ENCODE assay signal across 19 cellular contexts in genomic region chr5:80745490-80745889, GRCh38.
DNase-seq lines count a peak whose midpoint lies in the region; ATAC-seq and TF ChIP-seq lines count a peak whose summit lies in the region.
"Had no signal": no experiment of that assay in that cellular context is flagged by ENCODE, and none has a peak within 500 bp of the region (broad histone marks: within the 10 kb centered on the region; RNA-seq: fewer than 3 reads in every experiment).

No MANE protein-coding gene starts in this region.

- no peak overlapping the region for H3K27ac Mint-ChIP-seq in CD8-positive, alpha-beta T cell
- H3K27ac Mint-ChIP-seq: T-helper 2 cell treated with Interferon-gamma antibody and Interleukin-4, amounts not matched to agents 5 μg/mL and 100 μg/mL, for 36 hours had no signal

- H3K23ac ChIP-seq in IMR-90 (ENCODE audit: low read depth, low read length) (no peak overlapping the region), mesenchymal stem cell (ENCODE audit: low read length in 2 of 2) (no peak overlapping the region)

- no peak for TF ChIP-seq RAD21 in IMR-90 (IDR thresholded peaks at IDR 0.05; ENCODE audit: low read length)

- TF ChIP-seq CTCF in IMR-90 (conservative IDR thresholded peaks at IDR 0.05; ENCODE audit: low read depth, low read length) (no peak), mammary epithelial cell (conservative IDR thresholded peaks at IDR 0.05 in 1 of 2, IDR thresholded peaks at IDR 0.05 in 1 of 2; ENCODE audit: extremely low read depth in 1 of 2, insufficient read depth in 1 of 2, low read depth in 1 of 2, low read length in 2 of 2) (no peak)
- TF ChIP-seq CTCF in CD8-positive, alpha-beta T cell (IDR thresholded peaks at IDR 0.05) = no peak

- no peak overlapping the region for H2AK9ac ChIP-seq in IMR-90 (replicated peaks; ENCODE audit: low read depth, low read length, poor library complexity)

- H3K4me3 Mint-ChIP-seq in CD8-positive, alpha-beta T cell = no peak overlapping the region
- H3K4me3 Mint-ChIP-seq: activated CD8-positive, alpha-beta memory T cell treated with anti-CD3 and anti-CD28 coated beads, Interleukin-2, amount 10 ng/mL, durations not matched to agents 7 days and 5 days; T-helper 2 cell treated with Interferon-gamma antibody and Interleukin-4, amounts not matched to agents 5 μg/mL and 100 μg/mL, for 36 hours had no signal

- H2AFZ ChIP-seq in IMR-90 (replicated peaks; ENCODE audit: low read length, poor library complexity) (no peak overlapping the region), mammary epithelial cell (ENCODE audit: low read depth, low read length) (no peak overlapping the region), mesenchymal stem cell (ENCODE audit: low read depth, low read length) (no peak overlapping the region)

- peaks cover 2% of the 10 kb centered on the region for H3K9me3 Mint-ChIP-seq in CD8-positive, alpha-beta T cell

- dilution Hi-C loops in IMR-90 (cut with HindIII; ENCODE audit: low sequenced_read_pairs, unreplicated experiment) (no loop called here), mammary epithelial cell (cut with HindIII; ENCODE audit: low sequenced_read_pairs) (no loop called here)

- H3K18ac ChIP-seq in IMR-90 (ENCODE audit: low read depth, low read length) = no peak overlapping the region
- no peak overlapping the region for H3K18ac ChIP-seq in mesenchymal stem cell (ENCODE audit: low read depth in 1 of 2, low read length in 2 of 2)

- intact Hi-C loops in IMR-90 (cut with micrococcal nuclease) = no loop called here
- intact Hi-C loops in mammary epithelial cell (cut with micrococcal nuclease) = no loop called here
- intact Hi-C loops in CD8-positive, alpha-beta T cell (cut with DNase I, micrococcal nuclease) = no loop called here

- CTCF ChIA-PET in IMR-90 (lab: Yijun Ruan, JAX) (no interaction called here), mammary epithelial cell (lab: Charles Lee; ENCODE audit: low non-redundant PET) (no interaction called here)
- CTCF ChIA-PET in CD8-positive, alpha-beta T cell (lab: Charles Lee) = no interaction called here

- no peaks in the 10 kb centered on the region for H4K20me1 ChIP-seq in IMR-90 (ENCODE audit: insufficient read depth, low read length)
- H4K20me1 ChIP-seq in mammary epithelial cell (ENCODE audit: insufficient read depth, low read length) = no peaks in the 10 kb centered on the region

- H3K27me3 ChIP-seq in IMR-90 (ENCODE audit: control insufficient read depth, insufficient read depth, low read length) = no peaks in the 10 kb centered on the region
- no peaks in the 10 kb centered on the region for H3K27me3 ChIP-seq in mammary epithelial cell (ENCODE audit: insufficient read depth, low read length)
- no peaks in the 10 kb centered on the region for H3K27me3 ChIP-seq in mesenchymal stem cell (ENCODE audit: control insufficient read depth in 1 of 2, insufficient read depth in 1 of 2, low read length in 2 of 2)
- H3K27me3 ChIP-seq in CD8-positive, alpha-beta T cell (ENCODE audit: insufficient read depth, low read length) = no peaks in the 10 kb centered on the region
- H3K27me3 ChIP-seq: gastroesophageal sphincter, uterus had no signal

- H3K56ac ChIP-seq in IMR-90 (ENCODE audit: extremely low read depth, insufficient read depth, low read length) = no peak overlapping the region

- peaks cover 76% of the 10 kb centered on the region for H3K36me3 Mint-ChIP-seq in CD8-positive, alpha-beta T cell

- H3K4me1 Mint-ChIP-seq in CD8-positive, alpha-beta T cell (ENCODE audit: low read depth) = peaks cover 19% of the 10 kb centered on the region

- no CpG with 5 or more reads among the region's 1 CpG for WGBS in IMR-90 (ENCODE audit: extremely low coverage in 2 of 2, insufficient read length in 1 of 2), 2 experiments
- 86% methylated on average over 1 of the region's 1 CpG for WGBS in mammary epithelial cell (ENCODE audit: low coverage, missing lambda C conversion rate)
- WGBS in mesenchymal stem cell = no CpG with 5 or more reads among the region's 1 CpG

- H3K4ac ChIP-seq in IMR-90 (ENCODE audit: low read depth, low read length) (no peak overlapping the region), mesenchymal stem cell (ENCODE audit: low read depth in 1 of 2, low read length in 2 of 2) (no peak overlapping the region)

- BruUV-seq in IMR-90 (replicated peaks; lab: Mats Ljungman, UMichigan) = no TSS peak
- no TSS peak for BruUV-seq in mammary epithelial cell (replicated peaks; lab: Mats Ljungman, UMichigan)

- no peak; the same call in 1 of the 2 replicates for ATAC-seq in IMR-90 (ENCODE audit: low read depth)
- no peak for ATAC-seq in CD8-positive, alpha-beta T cell
- ATAC-seq: activated CD8-positive, alpha-beta memory T cell treated with anti-CD3 and anti-CD28 coated beads, Interleukin-2, amount 10 ng/mL, durations not matched to agents 7 days and 5 days; gastroesophageal sphincter; sciatic nerve had no signal

- H3K27ac ChIP-seq in IMR-90 (ENCODE audit: insufficient read depth, low read length) = no peak overlapping the region
- no peak overlapping the region for H3K27ac ChIP-seq in mammary epithelial cell (ENCODE audit: insufficient read depth, low read depth, low read length)
- no peak overlapping the region for H3K27ac ChIP-seq in mesenchymal stem cell (ENCODE audit: low read length, poor library complexity, severe bottlenecking)
- no peak overlapping the region for H3K27ac ChIP-seq in CD8-positive, alpha-beta T cell (ENCODE audit: low read depth, low read length)
- H3K27ac ChIP-seq: gastroesophageal sphincter, left ventricle myocardium inferior, SK-N-MC, uterus had no signal

- H2BK12ac ChIP-seq in mesenchymal stem cell (ENCODE audit: low read length in 2 of 2) = no peak overlapping the region

- no peak overlapping the region for H3K4me2 ChIP-seq in IMR-90 (ENCODE audit: low read depth, low read length)
- no peak overlapping the region for H3K4me2 ChIP-seq in mammary epithelial cell (ENCODE audit: insufficient read depth, low read depth, low read length)
- no peak overlapping the region for H3K4me2 ChIP-seq in mesenchymal stem cell (ENCODE audit: low read length, poor library complexity, severe bottlenecking)

- H3K4me3 ChIP-seq in IMR-90 (ENCODE audit: insufficient read depth, low read depth, low read length) (no peak overlapping the region), mammary epithelial cell (replicated peaks in 1 of 3; ENCODE audit: insufficient read depth in 1 of 3, low read depth in 2 of 3, low read length in 3 of 3) (no peak overlapping the region), mesenchymal stem cell (ENCODE audit: insufficient read depth in 1 of 2, low read depth in 1 of 2, low read length in 2 of 2) (no peak overlapping the region)
- H3K4me3 ChIP-seq in CD8-positive, alpha-beta T cell (ENCODE audit: low read depth, low read length) = no peak overlapping the region
- H3K4me3 ChIP-seq: gastroesophageal sphincter, left ventricle myocardium inferior, SK-N-MC, uterus had no signal

- DNase-seq in EL (peak; percentile 34), IMR-90 (peak; percentile 67), mammary epithelial cell (peak; percentile 73), mesenchymal stem cell (peak; percentile 37), NCI-H2196 treated with DMSO at 0.1 percent for 48 hours (lab: John Stamatoyannopoulos, UW; ENCODE audit: unreplicated experiment) (no peak), mucosa of gallbladder (ENCODE audit: low spot score) (no peak), dermis blood vessel endothelial cell (no peak)
- no peak for DNase-seq in CD8-positive, alpha-beta T cell
- DNase-seq: activated CD8-positive, alpha-beta memory T cell treated with anti-CD3 and anti-CD28 coated beads, Interleukin-2, amount 10 ng/mL, durations not matched to agents 7 days and 5 days; amniotic stem cell; Karpas-422; left ventricle myocardium inferior; NCI-H1417 treated with DMSO at 0.1 percent for 48 hours; NCI-H774; uterus had no signal

- POLR2A ChIA-PET in IMR-90 (lab: Charles Lee; ENCODE audit: unreplicated experiment) = no interaction called here
- POLR2A ChIA-PET in CD8-positive, alpha-beta T cell (lab: Charles Lee) = no interaction called here

- no peaks in the 10 kb centered on the region for H3K4me1 ChIP-seq in IMR-90 (ENCODE audit: control insufficient read depth, insufficient read depth, low read length)
- no peaks in the 10 kb centered on the region for H3K4me1 ChIP-seq in mammary epithelial cell (ENCODE audit: insufficient read depth, low read length)
- no peaks in the 10 kb centered on the region for H3K4me1 ChIP-seq in mesenchymal stem cell (ENCODE audit: control insufficient read depth, insufficient read depth, low read depth, low read length)
- H3K4me1 ChIP-seq in CD8-positive, alpha-beta T cell (ENCODE audit: insufficient read depth, low read length) = no peaks in the 10 kb centered on the region
- H3K4me1 ChIP-seq: gastroesophageal sphincter, left ventricle myocardium inferior, uterus had no signal

- H2BK5ac ChIP-seq in IMR-90 (ENCODE audit: low read depth, low read length, poor library complexity, severe bottlenecking) (no peak overlapping the region), mesenchymal stem cell (ENCODE audit: low read depth, low read length, poor library complexity, severe bottlenecking) (no peak overlapping the region)

- no peaks in the 10 kb centered on the region for H3K79me2 ChIP-seq in mammary epithelial cell (ENCODE audit: insufficient read depth, low read length)

- H3K9me3 ChIP-seq in IMR-90 (ENCODE audit: control insufficient read depth, insufficient read depth, low read length) (no peaks in the 10 kb centered on the region), mammary epithelial cell (replicated peaks; ENCODE audit: insufficient read depth, low read length) (no peaks in the 10 kb centered on the region), mesenchymal stem cell (ENCODE audit: control insufficient read depth, low read length) (peaks cover 3% of the 10 kb centered on the region)
- peaks cover 4% of the 10 kb centered on the region for H3K9me3 ChIP-seq in CD8-positive, alpha-beta T cell (ENCODE audit: low read length)
- H3K9me3 ChIP-seq: gastroesophageal sphincter, left ventricle myocardium inferior, uterus had no signal

- no peak overlapping the region for H2AK5ac ChIP-seq in IMR-90 (ENCODE audit: low read depth, low read length)
- no peak overlapping the region for H2AK5ac ChIP-seq in mesenchymal stem cell (ENCODE audit: low read length, severe bottlenecking)

- H4K91ac ChIP-seq in IMR-90 (ENCODE audit: insufficient read depth, low read depth, low read length) (no peak overlapping the region), mesenchymal stem cell (ENCODE audit: low read length) (no peak overlapping the region)

- in situ Hi-C loops in IMR-90 (cut with MboI; ENCODE audit: low sequenced_read_pairs) (no loop called here), mammary epithelial cell (cut with MboI; ENCODE audit: low sequenced_read_pairs in 2 of 2) (no loop called here)

- no peak for TF ChIP-seq POLR2A in IMR-90 (IDR thresholded peaks at IDR 0.05; ENCODE audit: low read depth, low read length)

- H2BK120ac ChIP-seq in IMR-90 (ENCODE audit: low read depth, low read length) (no peak overlapping the region), mesenchymal stem cell (ENCODE audit: low read depth, low read length) (no peak overlapping the region)

- H3K27me3 Mint-ChIP-seq in CD8-positive, alpha-beta T cell (ENCODE audit: low read depth) = no peaks in the 10 kb centered on the region
- H3K27me3 Mint-ChIP-seq: activated CD8-positive, alpha-beta memory T cell treated with anti-CD3 and anti-CD28 coated beads, Interleukin-2, amount 10 ng/mL, durations not matched to agents 7 days and 5 days had no signal

- H2BK20ac ChIP-seq in IMR-90 (ENCODE audit: low read depth, low read length) = no peak overlapping the region

- H4K8ac ChIP-seq in IMR-90 (ENCODE audit: low read depth in 2 of 2, low read length in 2 of 2) = no peak overlapping the region
- H4K8ac ChIP-seq in mesenchymal stem cell (ENCODE audit: low read length) = no peak overlapping the region

- no peaks in the 10 kb centered on the region; a peak in 1 of 4 replicates for H3K79me1 ChIP-seq in IMR-90 (ENCODE audit: low read depth in 1 of 2, low read length in 2 of 2)
- peaks cover 5% of the 10 kb centered on the region for H3K79me1 ChIP-seq in mesenchymal stem cell (replicated peaks; ENCODE audit: low read length, poor library complexity, severe bottlenecking)

- H3K36me3 ChIP-seq in IMR-90 (ENCODE audit: control insufficient read depth, insufficient read depth, low read length) (peaks cover 4% of the 10 kb centered on the region), mammary epithelial cell (ENCODE audit: insufficient read depth, low read length) (peaks cover 3% of the 10 kb centered on the region), mesenchymal stem cell (ENCODE audit: control insufficient read depth in 1 of 2, insufficient read depth in 2 of 2, low read depth in 1 of 2, low read length in 2 of 2) (peaks cover 10 to 36% of the 10 kb centered on the region in 2 experiments)
- peaks cover 4% of the 10 kb centered on the region for H3K36me3 ChIP-seq in CD8-positive, alpha-beta T cell (ENCODE audit: insufficient read depth, low read length)

- no peak overlapping the region for H4K5ac ChIP-seq in IMR-90 (ENCODE audit: low read depth, low read length)

- H2BK15ac ChIP-seq in IMR-90 (ENCODE audit: low read depth, low read length) (no peak overlapping the region), mesenchymal stem cell (ENCODE audit: low read depth, poor library complexity, severe bottlenecking) (no peak overlapping the region)

- H3K9me1 ChIP-seq in IMR-90 (ENCODE audit: insufficient read depth, low read length) = peaks cover 3% of the 10 kb centered on the region; the same call in 1 of the 2 replicates

- H3K9ac ChIP-seq in IMR-90 (ENCODE audit: low read depth, low read length) (no peak overlapping the region), mammary epithelial cell (ENCODE audit: insufficient read depth, low read length) (no peak overlapping the region), mesenchymal stem cell (ENCODE audit: low read length) (no peak overlapping the region)

- H3K14ac ChIP-seq in IMR-90 (replicated peaks; ENCODE audit: low read depth, low read length) (no peak overlapping the region), mesenchymal stem cell (ENCODE audit: low read length in 2 of 2) (no peak overlapping the region)

Comparison
In these comparisons a context has a peak if more than half of its experiments do, and no peak if none do; other contexts are left out.
1. DNase-seq: peak in EL (single experiment), IMR-90 (single experiment), mammary epithelial cell (single experiment) and mesenchymal stem cell (single experiment); none in CD8-positive, alpha-beta T cell (0 of 7), NCI-H2196 treated with DMSO at 0.1 percent for 48 hours (single experiment), mucosa of gallbladder (single experiment) and dermis blood vessel endothelial cell (single experiment).